In the genomic region with DNA sequence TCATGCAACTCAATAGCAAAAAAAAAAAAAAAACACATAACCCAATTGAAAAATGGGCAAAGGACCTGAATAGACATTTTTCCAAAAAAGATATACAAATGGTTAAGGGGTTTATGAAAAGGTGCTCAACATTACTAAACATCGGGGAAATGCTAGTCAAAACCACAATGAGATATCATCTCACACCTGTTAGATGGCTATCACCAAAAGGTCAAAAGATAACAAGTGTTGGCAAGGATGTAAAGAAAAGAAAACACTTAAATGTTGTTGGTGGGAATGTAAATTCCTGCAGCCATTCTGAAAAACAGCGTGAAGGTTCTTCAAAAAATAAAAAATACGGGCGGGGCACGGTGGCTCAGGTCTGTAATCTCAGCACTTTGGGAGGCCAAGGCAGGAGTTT, we compare ENCODE assay signal across 24 cellular contexts.
DNase-seq lines count a peak whose midpoint lies in the region; ATAC-seq, FAIRE-seq and TF ChIP-seq lines count a peak whose summit lies in the region.
"Had no signal": no experiment of that assay in that cellular context is flagged by ENCODE, and none has a peak within 500 bp of the region (broad histone marks: within the 10 kb centered on the region; RNA-seq: fewer than 3 reads in every experiment).

No MANE protein-coding gene starts in this region.

- no peaks in the 10 kb centered on the region for H3K27me3 ChIP-seq in CD4-positive, CD25-positive, alpha-beta regulatory T cell (ENCODE audit: control insufficient read depth, insufficient read depth, low read length)
- no peaks in the 10 kb centered on the region for H3K27me3 ChIP-seq in DOHH2 (ENCODE audit: control insufficient read depth, low read length)
- peaks cover 21% of the 10 kb centered on the region for H3K27me3 ChIP-seq in PC-9 (ENCODE audit: insufficient read depth, low read depth)
- H3K27me3 ChIP-seq in GM12878 (replicated peaks in 1 of 2; ENCODE audit: control insufficient read depth in 2 of 2, insufficient read depth in 2 of 2, low read length in 1 of 2) = no peaks in the 10 kb centered on the region
- H3K27me3 ChIP-seq: colonic mucosa, hepatocyte, testis had no signal

- H3K4me1 ChIP-seq in CD4-positive, CD25-positive, alpha-beta regulatory T cell (ENCODE audit: control insufficient read depth, insufficient read depth, low read length, poor library complexity, severe bottlenecking) = peaks cover 56% of the 10 kb centered on the region
- H3K4me1 ChIP-seq in DOHH2 (ENCODE audit: control insufficient read depth, low read length) = peaks cover 84% of the 10 kb centered on the region
- H3K4me1 ChIP-seq in PC-9 (replicated peaks; ENCODE audit: insufficient read depth) = peaks cover 9% of the 10 kb centered on the region
- peaks cover 67% of the 10 kb centered on the region for H3K4me1 ChIP-seq in GM12878 (ENCODE audit: control insufficient read depth, insufficient read depth, low read length)
- H3K4me1 ChIP-seq: colonic mucosa, testis had no signal

- H3K4me2 ChIP-seq in DOHH2 (ENCODE audit: low read length) (peak overlapping the region; percentile 50), PC-9 (peak overlapping the region; percentile 51), GM12878 (ENCODE audit: control insufficient read depth, insufficient read depth) (peak overlapping the region; percentile 90)
- H3K4me2 ChIP-seq: hepatocyte had no signal

- H2AFZ ChIP-seq in PC-9 (no peak overlapping the region), GM12878 (ENCODE audit: control insufficient read depth, low read depth, low read length) (peak overlapping the region; percentile 39)
- H2AFZ ChIP-seq: hepatocyte had no signal

- no peak for TF ChIP-seq EP300 in GM12878 (IDR thresholded peaks at IDR 0.05; ENCODE audit: borderline replicate concordance in 1 of 2, control insufficient read depth in 1 of 2, low read depth in 2 of 2, low read length in 2 of 2)

- TF ChIP-seq POLR2A in GM12878 (IDR thresholded peaks at IDR 0.05; ENCODE audit: low read depth, low read length) = no peak

- BruUV-seq in PC-9 (replicated peaks; lab: Mats Ljungman, UMichigan) (no TSS peak), GM12878 (replicated peaks; lab: Mats Ljungman, UMichigan) (no TSS peak)

- FAIRE-seq in GM12878 (lab: Jason Lieb, UNC) = no peak
- FAIRE-seq: endometrium, HTR-8/SVneo, keratinocyte had no signal

- no peak for TF ChIP-seq RAD21 in GM12878 (IDR thresholded peaks at IDR 0.05; ENCODE audit: insufficient read depth, low read depth, low read length)

- H3K27ac Mint-ChIP-seq in CD4-positive, CD25-positive, alpha-beta regulatory T cell = peak overlapping the region in 2 of 3 donors; percentile 72 to 82
- H3K27ac Mint-ChIP-seq: progenitor cell of endocrine pancreas had no signal

- H4K20me1 ChIP-seq in DOHH2 (ENCODE audit: control insufficient read depth, insufficient read depth, low read depth, low read length) (no peaks in the 10 kb centered on the region), PC-9 (ENCODE audit: insufficient read depth) (no peaks in the 10 kb centered on the region), GM12878 (ENCODE audit: control insufficient read depth, insufficient read depth) (no peaks in the 10 kb centered on the region)

- POLR2A ChIA-PET in PC-9 (lab: Charles Lee; ENCODE audit: unreplicated experiment) (interaction anchor here (0.7 kb wide), 1 partner anchor 457 kb away, joined by 20 read pairs; no protein-coding TSS in a partner anchor), GM12878 (lab: Charles Lee) (no interaction called here)

- H3K79me2 ChIP-seq in DOHH2 (ENCODE audit: control insufficient read depth, low read length) = no peaks in the 10 kb centered on the region
- no peaks in the 10 kb centered on the region for H3K79me2 ChIP-seq in PC-9 (ENCODE audit: low read depth)
- H3K79me2 ChIP-seq in GM12878 (ENCODE audit: control insufficient read depth, insufficient read depth, low read length) = peaks cover 7% of the 10 kb centered on the region
- H3K79me2 ChIP-seq: hepatocyte had no signal

- DNase-seq in CD4-positive, CD25-positive, alpha-beta regulatory T cell = no peak
- DNase-seq in PC-9 = peak in 1 of 2 experiments; percentile 70
- DNase-seq in GM12878 (ENCODE audit: low read depth, low spot score) = no peak
- no peak for DNase-seq in COR-L47 (lab: John Stamatoyannopoulos, UW)
- no peak for DNase-seq in NCI-H2196 (lab: John Stamatoyannopoulos, UW; ENCODE audit: unreplicated experiment)
- DNase-seq in GDM1 (lab: John Stamatoyannopoulos, UW) = no peak
- DNase-seq: activated CD8-positive, alpha-beta memory T cell treated with anti-CD3 and anti-CD28 coated beads for 24 hours; activated effector memory CD4-positive, alpha-beta T cell treated with anti-CD3 and anti-CD28 coated beads, Interleukin-2, amount 50 U/mL, for 16 hours; Calu3; colonic mucosa; mammary epithelial cell; NCI-H1694; NCI-H345; stimulated activated CD4-positive, alpha-beta T cell treated with anti-CD3 and anti-CD28 coated beads, Interleukin-4, amount 100 ng/mL, for 24 hours; testis had no signal

- H3K27me3 Mint-ChIP-seq in CD4-positive, CD25-positive, alpha-beta regulatory T cell = no peaks in the 10 kb centered on the region
- H3K27me3 Mint-ChIP-seq: progenitor cell of endocrine pancreas had no signal

- SMC1A ChIA-PET in GM12878 (lab: Charles Lee; ENCODE audit: uncharacterized antibody, unreplicated experiment) = interaction anchor here (0.6 to 2.3 kb wide), 6 partner anchors 10 to 54 kb away, joined by 3 to 26 read pairs (median 7); no protein-coding TSS in a partner anchor

- in situ Hi-C loops in GM12878 (cut with MboI) = loop anchor here (5.0 kb wide), 1 partner anchor 393 kb away; no protein-coding TSS in a partner anchor

- peak overlapping the region; percentile 36 to 79 (median 54) for H3K4me3 Mint-ChIP-seq in CD4-positive, CD25-positive, alpha-beta regulatory T cell
- H3K4me3 Mint-ChIP-seq: neural crest cell had no signal

- TF ChIP-seq CTCF in DOHH2 (IDR thresholded peaks at IDR 0.05; ENCODE audit: low read depth, low read length, poor library complexity, severe bottlenecking) = no peak
- TF ChIP-seq CTCF in PC-9 (conservative IDR thresholded peaks at IDR 0.05) = no peak
- no peak for TF ChIP-seq CTCF in GM12878 (IDR thresholded peaks at IDR 0.05 in 2 of 3, conservative IDR thresholded peaks at IDR 0.05 in 1 of 3; ENCODE audit: control insufficient read depth in 2 of 3, extremely low read depth in 1 of 3, insufficient read depth in 1 of 3, low read depth in 3 of 3, low read length in 3 of 3)

- ATAC-seq in CD4-positive, CD25-positive, alpha-beta regulatory T cell (ENCODE audit: low read depth in 2 of 2) = no peak
- ATAC-seq in GM12878 (peak; percentile 10), HG02588 (IDR thresholded peaks at IDR 0.05; ENCODE audit: unreplicated experiment) (no peak)

- no peaks in the 10 kb centered on the region for H3K9me3 ChIP-seq in CD4-positive, CD25-positive, alpha-beta regulatory T cell (ENCODE audit: control insufficient read depth in 2 of 2, low read length in 2 of 2)
- H3K9me3 ChIP-seq in DOHH2 (ENCODE audit: control insufficient read depth, insufficient read depth, low read length) = 0 out of 2 replicates have a peak, but pooled peaks cover 2% of the 10 kb centered on the region
- no peaks in the 10 kb centered on the region for H3K9me3 ChIP-seq in PC-9 (ENCODE audit: insufficient read depth, low read depth)
- peaks cover 12% of the 10 kb centered on the region for H3K9me3 ChIP-seq in GM12878 (replicated peaks; ENCODE audit: control insufficient read depth, insufficient read depth, low read length)
- H3K9me3 ChIP-seq: colonic mucosa, testis had no signal

- no peaks in the 10 kb centered on the region for H3K36me3 ChIP-seq in CD4-positive, CD25-positive, alpha-beta regulatory T cell (ENCODE audit: control insufficient read depth, insufficient read depth, low read length)
- H3K36me3 ChIP-seq in DOHH2 (ENCODE audit: control insufficient read depth, low read length) (no peaks in the 10 kb centered on the region), PC-9 (ENCODE audit: low read depth) (no peaks in the 10 kb centered on the region), GM12878 (ENCODE audit: control insufficient read depth in 2 of 2, insufficient read depth in 2 of 2, low read length in 1 of 2) (no peaks in the 10 kb centered on the region)
- H3K36me3 ChIP-seq: colonic mucosa had no signal

- H3F3A ChIP-seq in DOHH2 (ENCODE audit: control insufficient read depth, insufficient read depth) (peaks cover 7% of the 10 kb centered on the region), PC-9 (ENCODE audit: insufficient read depth, low read depth) (0 out of 2 replicates have a peak, but pooled peaks cover 4% of the 10 kb centered on the region)

- H3K9me2 ChIP-seq in DOHH2 (replicated peaks; ENCODE audit: control insufficient read depth, low read length) (no peaks in the 10 kb centered on the region), PC-9 (ENCODE audit: insufficient read depth) (no peaks in the 10 kb centered on the region)

- H3K4me1 Mint-ChIP-seq in CD4-positive, CD25-positive, alpha-beta regulatory T cell = peaks cover 41 to 93% (median 58%) of the 10 kb centered on the region in 4 donors
- H3K4me1 Mint-ChIP-seq: neural crest cell had no signal

- RAD21 ChIA-PET in GM12878 (lab: Charles Lee; ENCODE audit: unreplicated experiment) = interaction anchor here (1.7 to 2.0 kb wide), 3 partner anchors 11 to 59 kb away, joined by 3 to 17 read pairs (median 16); no protein-coding TSS in a partner anchor

- WGBS in GM12878 (ENCODE audit: insufficient coverage, insufficient replicate concordance, low lambda C conversion rate, missing lambda C conversion rate) = 0% methylated on average over 5 of the region's 5 CpGs

- peak overlapping the region; percentile 55 for H3K4me3 ChIP-seq in CD4-positive, CD25-positive, alpha-beta regulatory T cell (ENCODE audit: low read depth, low read length)
- H3K4me3 ChIP-seq in DOHH2 (ENCODE audit: low read length) = peak overlapping the region; percentile 32
- no peak overlapping the region for H3K4me3 ChIP-seq in PC-9
- peak overlapping the region; percentile 30 for H3K4me3 ChIP-seq in GM12878
- H3K4me3 ChIP-seq: colonic mucosa, hepatocyte, skin epidermis, testis had no signal

- peak overlapping the region; percentile 66 for H3K9ac ChIP-seq in GM12878 (ENCODE audit: control insufficient read depth, insufficient read depth, low read length)

- H3K9me3 Mint-ChIP-seq in CD4-positive, CD25-positive, alpha-beta regulatory T cell = peaks cover 0 to 18% (median 4%) of the 10 kb centered on the region in 7 donors

- intact Hi-C loops in PC-9 (cut with micrococcal nuclease; ENCODE audit: unreplicated experiment) (no loop called here), GM12878 (cut with micrococcal nuclease; ENCODE audit: unreplicated experiment) (loop anchor here (2.0 to 5.0 kb wide), 4 partner anchors 17 to 395 kb away; no protein-coding TSS in a partner anchor)

- H3K36me3 Mint-ChIP-seq in CD4-positive, CD25-positive, alpha-beta regulatory T cell = peaks cover 4% of the 10 kb centered on the region

- peak overlapping the region; percentile 56 for H3K27ac ChIP-seq in CD4-positive, CD25-positive, alpha-beta regulatory T cell (ENCODE audit: insufficient read depth, low read length, poor library complexity, severe bottlenecking)
- no peak overlapping the region for H3K27ac ChIP-seq in DOHH2 (ENCODE audit: low read depth, low read length)
- H3K27ac ChIP-seq in PC-9 = no peak overlapping the region
- H3K27ac ChIP-seq in GM12878 (ENCODE audit: control insufficient read depth, insufficient read depth) = peak overlapping the region; percentile 86
- H3K27ac ChIP-seq: colonic mucosa, hepatocyte, testis had no signal

- CTCF ChIA-PET in PC-9 (lab: Charles Lee) (no interaction called here), GM12878 (lab: Yijun Ruan, JAX) (no interaction called here)

Comparison
In these comparisons a context has a peak if more than half of its experiments do, and no peak if none do; other contexts are left out.
1. H3K27ac ChIP-seq: peak in CD4-positive, CD25-positive, alpha-beta regulatory T cell (single experiment) and GM12878 (single experiment); none in DOHH2 (single experiment) and PC-9 (single experiment).
2. Peak in every context shown above with its lines, with median percentiles within 50 percentile points of each other: H3K4me2 ChIP-seq.